In the genomic region with DNA sequence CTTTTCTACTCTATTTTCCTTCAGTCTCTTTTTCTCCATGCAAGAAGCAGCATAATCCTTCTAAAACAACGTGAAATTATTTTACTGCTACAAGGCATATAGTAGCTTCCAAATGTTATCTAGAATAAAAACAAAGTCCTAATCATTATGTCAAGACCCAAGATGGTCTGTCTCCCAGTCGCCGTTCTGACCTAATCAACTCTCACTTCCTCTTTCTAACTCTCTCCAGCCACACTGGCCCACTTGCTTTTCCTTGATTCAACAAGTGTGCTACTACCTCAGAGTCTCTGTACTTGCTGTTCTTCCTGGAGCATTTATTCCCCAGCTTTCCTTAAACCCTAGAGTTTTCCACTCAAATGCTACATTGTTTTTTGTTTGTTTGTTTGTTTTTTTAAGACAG, we compare ENCODE assay signal across 13 cellular contexts.
A peak's percentile ranks its signal among the peaks of the same experiment; 100 is the strongest.
DNase-seq lines count a peak whose midpoint lies in the region; ATAC-seq and FAIRE-seq lines count a peak whose summit lies in the region.
"Had no signal": no experiment of that assay in that cellular context is flagged by ENCODE, and none has a peak within 500 bp of the region (broad histone marks: within the 10 kb centered on the region; RNA-seq: fewer than 3 reads in every experiment).

No MANE protein-coding gene starts in this region.

- no peak for FAIRE-seq in GM19239 (lab: Jason Lieb, UNC)

- peak; percentile 51 for ATAC-seq in GM19328 (IDR thresholded peaks at IDR 0.05; ENCODE audit: unreplicated experiment)
- peak; percentile 71 for ATAC-seq in HG02642 (IDR thresholded peaks at IDR 0.05; ENCODE audit: poor library complexity, unreplicated experiment)
- peak; percentile 77 for ATAC-seq in HG03520 (IDR thresholded peaks at IDR 0.05; ENCODE audit: unreplicated experiment)
- ATAC-seq: Right ventricle myocardium inferior had no signal

- DNase-seq in pons (ENCODE audit: low spot score) (peak; percentile 24), DMS79 treated with DMSO at 0.1 percent for 48 hours (lab: John Stamatoyannopoulos, UW) (no peak), NCI-H345 (lab: John Stamatoyannopoulos, UW) (no peak), GM19239 (ENCODE audit: insufficient read length, low spot score) (no peak)
- DNase-seq: activated B cell treated with CpG ODN at 0.5 μM for 24 hours; activated effector memory CD4-positive, alpha-beta T cell treated with Interleukin-2 at 50 U/mL for 16 hours; CD8-positive, alpha-beta memory T cell; erythroblast; NCI-H2227 treated with DMSO at 0.1 percent for 48 hours had no signal
